1 cellular context compared by ENCODE assay signal in the genomic region with DNA sequence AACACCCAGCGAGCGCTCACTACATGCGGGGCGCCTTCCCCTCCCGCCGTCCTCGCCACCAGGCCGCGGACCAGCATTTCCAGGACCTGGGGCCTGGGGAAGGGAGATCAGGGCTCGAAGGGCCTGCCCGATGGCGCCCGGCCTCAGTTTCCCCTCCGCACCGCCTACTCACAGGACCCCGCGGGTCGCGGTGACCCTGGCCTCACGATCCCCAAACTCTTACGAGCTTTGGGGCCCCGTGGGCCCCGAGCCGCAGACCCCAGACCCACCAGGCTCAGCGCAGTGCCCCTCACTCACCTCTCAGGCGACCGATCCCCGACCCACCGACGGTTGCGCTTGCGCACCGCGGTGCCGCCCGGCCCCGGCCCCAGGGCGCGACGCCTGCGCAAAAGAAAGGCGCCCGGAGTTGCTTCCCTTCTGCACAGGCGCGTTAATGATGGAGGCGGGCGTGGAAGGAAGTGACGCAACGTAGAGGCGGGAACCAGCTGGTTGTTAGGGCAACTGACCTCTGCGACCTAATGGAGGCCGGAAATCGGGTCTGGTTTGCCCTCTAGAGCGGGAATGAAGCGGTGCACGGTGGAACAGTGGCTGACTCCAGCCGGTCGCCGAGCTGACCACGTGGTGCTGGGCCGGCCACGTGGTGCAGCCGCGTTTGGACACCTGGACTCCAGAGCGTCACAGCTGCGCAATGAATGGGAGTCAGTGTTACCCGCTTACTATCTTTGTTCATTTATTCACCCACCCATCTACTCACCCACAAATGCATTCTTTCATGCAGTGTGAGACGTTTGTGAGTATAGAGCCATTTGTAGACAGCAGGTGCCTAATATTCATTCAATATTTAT.
TF ChIP-seq lines count a peak whose summit lies in the region.

A gene with protein sequence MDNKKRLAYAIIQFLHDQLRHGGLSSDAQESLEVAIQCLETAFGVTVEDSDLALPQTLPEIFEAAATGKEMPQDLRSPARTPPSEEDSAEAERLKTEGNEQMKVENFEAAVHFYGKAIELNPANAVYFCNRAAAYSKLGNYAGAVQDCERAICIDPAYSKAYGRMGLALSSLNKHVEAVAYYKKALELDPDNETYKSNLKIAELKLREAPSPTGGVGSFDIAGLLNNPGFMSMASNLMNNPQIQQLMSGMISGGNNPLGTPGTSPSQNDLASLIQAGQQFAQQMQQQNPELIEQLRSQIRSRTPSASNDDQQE (minus strand): TSS at position 338 of the 845 bp plus-strand sequence. CDS start 14,205 bp downstream, outside the sequence.

TF ChIP-seq in SK-N-SH, 30 proteins besides CTCF, POLR2A, EP300 and RAD21 (continued from another document):
- TF ChIP-seq PBX3 (IDR thresholded peaks at IDR 0.05): peak; percentile 28; the same call in 1 of the 2 replicates
- TF ChIP-seq GATA2 (CRISPR knock-in tag; IDR thresholded peaks at IDR 0.05): no peak
- TF ChIP-seq SIN3A (IDR thresholded peaks at IDR 0.05; ENCODE audit: borderline replicate concordance, low read depth, low read length): peak; percentile 82
- TF ChIP-seq SMC3 (IDR thresholded peaks at IDR 0.05; ENCODE audit: low read depth, low read length): no peak
- TF ChIP-seq NFIC (IDR thresholded peaks at IDR 0.05; ENCODE audit: borderline replicate concordance): no peak
- peak; percentile 93 for TF ChIP-seq GABPA (IDR thresholded peaks at IDR 0.05; ENCODE audit: low read depth)
- TF ChIP-seq, protein P1, sequence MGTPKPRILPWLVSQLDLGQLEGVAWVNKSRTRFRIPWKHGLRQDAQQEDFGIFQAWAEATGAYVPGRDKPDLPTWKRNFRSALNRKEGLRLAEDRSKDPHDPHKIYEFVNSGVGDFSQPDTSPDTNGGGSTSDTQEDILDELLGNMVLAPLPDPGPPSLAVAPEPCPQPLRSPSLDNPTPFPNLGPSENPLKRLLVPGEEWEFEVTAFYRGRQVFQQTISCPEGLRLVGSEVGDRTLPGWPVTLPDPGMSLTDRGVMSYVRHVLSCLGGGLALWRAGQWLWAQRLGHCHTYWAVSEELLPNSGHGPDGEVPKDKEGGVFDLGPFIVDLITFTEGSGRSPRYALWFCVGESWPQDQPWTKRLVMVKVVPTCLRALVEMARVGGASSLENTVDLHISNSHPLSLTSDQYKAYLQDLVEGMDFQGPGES (IDR thresholded peaks at IDR 0.05; ENCODE audit: low read depth, low read length): no peak
- TF ChIP-seq MXI1 (IDR thresholded peaks at IDR 0.05; ENCODE audit: low read depth, low read length): peak; percentile 100
- TF ChIP-seq EZH2phosphoT487 (IDR thresholded peaks at IDR 0.05; ENCODE audit: borderline replicate concordance, low read depth): no peak
- peak; percentile 87 for TF ChIP-seq YY1 (IDR thresholded peaks at IDR 0.05; ENCODE audit: low read depth)
- TF ChIP-seq TEAD4 (IDR thresholded peaks at IDR 0.05; ENCODE audit: borderline replicate concordance, insufficient read depth): no peak
- no peak for TF ChIP-seq RXRA (IDR thresholded peaks at IDR 0.05; ENCODE audit: borderline replicate concordance, low read depth)
- peak; percentile 99 for TF ChIP-seq NRF1 (IDR thresholded peaks at IDR 0.05; ENCODE audit: low read depth, low read length)
- peak; percentile 94 for TF ChIP-seq USF2 (IDR thresholded peaks at IDR 0.05; ENCODE audit: borderline replicate concordance, low read depth, low read length)
- TF ChIP-seq FOXJ3 (CRISPR knock-in tag; IDR thresholded peaks at IDR 0.05): 0 out of 2 replicates have a peak, but pooled peaks have one; percentile 37
- no peak for TF ChIP-seq FOSL2 (IDR thresholded peaks at IDR 0.05; ENCODE audit: borderline replicate concordance, low read depth)
